ENCODE assay signal across 1 cellular context in the genomic region with DNA sequence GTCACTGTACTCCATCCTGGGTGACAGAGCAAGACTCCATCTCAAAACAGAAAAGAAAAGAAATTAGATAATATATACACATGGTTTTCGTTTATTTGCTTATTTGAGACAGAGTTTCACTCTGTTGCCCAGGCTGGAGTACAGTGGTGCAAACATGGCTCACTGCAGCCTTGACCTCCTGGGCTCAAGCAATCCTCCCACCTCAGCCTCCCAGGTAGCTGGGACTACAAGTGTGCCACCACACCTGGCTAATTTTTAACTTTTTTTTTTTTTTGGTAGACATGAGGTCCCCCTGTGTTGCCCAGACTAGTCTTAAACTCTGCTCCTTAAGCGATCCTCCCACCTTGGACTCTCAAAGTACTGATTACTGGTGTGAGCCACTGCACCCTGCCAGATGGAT.
TF ChIP-seq lines count a peak whose summit lies in the region.

No MANE protein-coding gene starts in this region.

TF ChIP-seq in HepG2, 621 proteins besides CTCF, POLR2A, EP300 and RAD21 (continued from another document):
- TF ChIP-seq, protein P1, sequence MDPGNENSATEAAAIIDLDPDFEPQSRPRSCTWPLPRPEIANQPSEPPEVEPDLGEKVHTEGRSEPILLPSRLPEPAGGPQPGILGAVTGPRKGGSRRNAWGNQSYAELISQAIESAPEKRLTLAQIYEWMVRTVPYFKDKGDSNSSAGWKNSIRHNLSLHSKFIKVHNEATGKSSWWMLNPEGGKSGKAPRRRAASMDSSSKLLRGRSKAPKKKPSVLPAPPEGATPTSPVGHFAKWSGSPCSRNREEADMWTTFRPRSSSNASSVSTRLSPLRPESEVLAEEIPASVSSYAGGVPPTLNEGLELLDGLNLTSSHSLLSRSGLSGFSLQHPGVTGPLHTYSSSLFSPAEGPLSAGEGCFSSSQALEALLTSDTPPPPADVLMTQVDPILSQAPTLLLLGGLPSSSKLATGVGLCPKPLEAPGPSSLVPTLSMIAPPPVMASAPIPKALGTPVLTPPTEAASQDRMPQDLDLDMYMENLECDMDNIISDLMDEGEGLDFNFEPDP (CRISPR knock-in tag; conservative IDR thresholded peaks at IDR 0.05): 0 out of 2 replicates have a peak, but pooled peaks have one; percentile 69
- TF ChIP-seq ZNF770 (CRISPR knock-in tag; IDR thresholded peaks at IDR 0.05): peak; percentile 97
- TF ChIP-seq, protein P2, sequence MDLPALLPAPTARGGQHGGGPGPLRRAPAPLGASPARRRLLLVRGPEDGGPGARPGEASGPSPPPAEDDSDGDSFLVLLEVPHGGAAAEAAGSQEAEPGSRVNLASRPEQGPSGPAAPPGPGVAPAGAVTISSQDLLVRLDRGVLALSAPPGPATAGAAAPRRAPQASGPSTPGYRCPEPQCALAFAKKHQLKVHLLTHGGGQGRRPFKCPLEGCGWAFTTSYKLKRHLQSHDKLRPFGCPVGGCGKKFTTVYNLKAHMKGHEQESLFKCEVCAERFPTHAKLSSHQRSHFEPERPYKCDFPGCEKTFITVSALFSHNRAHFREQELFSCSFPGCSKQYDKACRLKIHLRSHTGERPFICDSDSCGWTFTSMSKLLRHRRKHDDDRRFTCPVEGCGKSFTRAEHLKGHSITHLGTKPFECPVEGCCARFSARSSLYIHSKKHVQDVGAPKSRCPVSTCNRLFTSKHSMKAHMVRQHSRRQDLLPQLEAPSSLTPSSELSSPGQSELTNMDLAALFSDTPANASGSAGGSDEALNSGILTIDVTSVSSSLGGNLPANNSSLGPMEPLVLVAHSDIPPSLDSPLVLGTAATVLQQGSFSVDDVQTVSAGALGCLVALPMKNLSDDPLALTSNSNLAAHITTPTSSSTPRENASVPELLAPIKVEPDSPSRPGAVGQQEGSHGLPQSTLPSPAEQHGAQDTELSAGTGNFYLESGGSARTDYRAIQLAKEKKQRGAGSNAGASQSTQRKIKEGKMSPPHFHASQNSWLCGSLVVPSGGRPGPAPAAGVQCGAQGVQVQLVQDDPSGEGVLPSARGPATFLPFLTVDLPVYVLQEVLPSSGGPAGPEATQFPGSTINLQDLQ (CRISPR knock-in tag; IDR thresholded peaks at IDR 0.05): 0 out of 2 replicates have a peak, but pooled peaks have one; percentile 39
TF ChIP-seq in HepG2: peak in this region for 8; not testable (repeated sequence) for 613.
